Comparison of ENCODE assay signal across 3 cellular contexts in genomic region chr3:133081016-133081415, GRCh38.
"Had no signal": no experiment of that assay in that cellular context is flagged by ENCODE, and none has a peak within 500 bp of the region (broad histone marks: within the 10 kb centered on the region; RNA-seq: fewer than 3 reads in every experiment).

No MANE protein-coding gene starts in this region.

- DNase-seq: GDM1, GF-D8 had no signal

- H3K4me3 ChIP-seq: GM12878 had no signal
